1 cellular context compared by ENCODE assay signal in genomic region chr2:162343492-162343823, GRCh38.
TF ChIP-seq lines count a peak whose summit lies in the region.

No MANE protein-coding gene starts in this region.

TF ChIP-seq in H1, 55 proteins besides CTCF, POLR2A, EP300 and RAD21 (continued from another document):
- TF ChIP-seq ATF2 (IDR thresholded peaks at IDR 0.05; ENCODE audit: low read length) = no peak
